Comparison of ENCODE assay signal across 24 cellular contexts in genomic region chr1:241447056-241447649, GRCh38.
A peak's percentile ranks its signal among the peaks of the same experiment; 100 is the strongest.
DNase-seq lines count a peak whose midpoint lies in the region; ATAC-seq, FAIRE-seq and TF ChIP-seq lines count a peak whose summit lies in the region.
"Had no signal": no experiment of that assay in that cellular context is flagged by ENCODE, and none has a peak within 500 bp of the region (broad histone marks: within the 10 kb centered on the region; RNA-seq: fewer than 3 reads in every experiment).

No MANE protein-coding gene starts in this region.

- H3K4me1 ChIP-seq in A673 (ENCODE audit: insufficient read depth, low read length, poor library complexity, severe bottlenecking) = no peaks in the 10 kb centered on the region
- no peaks in the 10 kb centered on the region for H3K4me1 ChIP-seq in K562 (replicated peaks in 1 of 2; ENCODE audit: control insufficient read depth in 2 of 2, insufficient read depth in 2 of 2, low read length in 2 of 2)
- H3K4me1 ChIP-seq: A549; BLaER1 treated with 17β-estradiol and CSF1 and Interleukin-3, amounts not matched to agents 10 nM and 100 nM had no signal

- no peaks in the 10 kb centered on the region for H3K9me1 ChIP-seq in K562 (ENCODE audit: control insufficient read depth, insufficient read depth, low read length)

- TF ChIP-seq CTCF in A673 (conservative IDR thresholded peaks at IDR 0.05; ENCODE audit: low read depth, low read length) = no peak
- TF ChIP-seq CTCF in K562 (IDR thresholded peaks at IDR 0.05 in 2 of 3, conservative IDR thresholded peaks at IDR 0.05 in 1 of 3; ENCODE audit: insufficient read depth in 2 of 3, low read depth in 1 of 3, low read length in 3 of 3) = no peak

- no peaks in the 10 kb centered on the region for H3K27me3 ChIP-seq in A673 (replicated peaks; ENCODE audit: insufficient read depth, low read depth, low read length, poor library complexity)
- no peaks in the 10 kb centered on the region; a peak in 1 of 5 replicates for H3K27me3 ChIP-seq in K562 (ENCODE audit: control insufficient read depth in 2 of 2, insufficient read depth in 2 of 2, low read length in 2 of 2)
- H3K27me3 ChIP-seq: BLaER1 treated with 17β-estradiol and CSF1 and Interleukin-3, amounts not matched to agents 10 nM and 100 nM had no signal

- no peaks in the 10 kb centered on the region; the same call in 1 of the 2 replicates for H4K20me1 ChIP-seq in K562 (replicated peaks; ENCODE audit: control insufficient read depth, insufficient read depth, low read length)
- H4K20me1 ChIP-seq: BLaER1 treated with 17β-estradiol and CSF1 and Interleukin-3, amounts not matched to agents 10 nM and 100 nM had no signal

- TF ChIP-seq EP300 in K562 (IDR thresholded peaks at IDR 0.05; ENCODE audit: low read length) = no peak

- CTCF ChIA-PET in A673 (lab: Charles Lee) (no interaction called here), K562 (lab: Yijun Ruan, JAX; ENCODE audit: low intra/inter-chr PET ratio) (no interaction called here)

- no peaks in the 10 kb centered on the region for H3K36me3 ChIP-seq in A673 (ENCODE audit: insufficient read depth, low read length, poor library complexity, severe bottlenecking)
- H3K36me3 ChIP-seq in K562 (ENCODE audit: control insufficient read depth, insufficient read depth, low read length) = no peaks in the 10 kb centered on the region
- H3K36me3 ChIP-seq: BLaER1 treated with 17β-estradiol and CSF1 and Interleukin-3, amounts not matched to agents 10 nM and 100 nM had no signal

- H2AFZ ChIP-seq in K562 (ENCODE audit: low read depth, low read length) = no peak overlapping the region

- ATAC-seq in HG03139 (IDR thresholded peaks at IDR 0.05; ENCODE audit: unreplicated experiment) (peak; percentile 60), K562 (no peak), GM18511 (IDR thresholded peaks at IDR 0.05; ENCODE audit: unreplicated experiment) (no peak), HG03175 (IDR thresholded peaks at IDR 0.05; ENCODE audit: unreplicated experiment) (no peak)
- ATAC-seq: A549 had no signal

- no peak for TF ChIP-seq RAD21 in K562 (CRISPR knock-in tag; conservative IDR thresholded peaks at IDR 0.05 in 1 of 2, IDR thresholded peaks at IDR 0.05 in 1 of 2)

- H3K4me3 ChIP-seq in A673 (ENCODE audit: low read depth, low read length, poor library complexity, severe bottlenecking) (no peak overlapping the region), K562 (no peak overlapping the region)
- H3K4me3 ChIP-seq: A549; BLaER1 treated with 17β-estradiol and CSF1 and Interleukin-3, amounts not matched to agents 10 nM and 100 nM had no signal

- DNase-seq in A673 (ENCODE audit: low spot score) (peak; percentile 8), NCI-H524 (lab: John Stamatoyannopoulos, UW) (peak; percentile 97), K562 (ENCODE audit: extremely low read depth in 1 of 4, low spot score in 3 of 4) (no peak), AML-193 (lab: John Stamatoyannopoulos, UW) (no peak), HuH-7 (ENCODE audit: low spot score) (no peak)
- DNase-seq: activated B cell treated with CpG ODN at 0.5 μM for 24 hours; activated CD4-positive, alpha-beta memory T cell treated with anti-CD3 and anti-CD28 coated beads for 36 hours; activated gamma-delta T cell treated with Interleukin-2 at 50 U/mL for 16 hours; Calu3; cortex of kidney; GF-D8; hippocampal formation; mammary epithelial cell; NCI-H1417 treated with DMSO at 0.1 percent for 48 hours; occipital lobe; retina; SK-N-SH had no signal

- H3K9me3 ChIP-seq in A673 (ENCODE audit: low read depth, low read length, poor library complexity, severe bottlenecking) (no peaks in the 10 kb centered on the region), K562 (replicated peaks; ENCODE audit: control insufficient read depth, insufficient read depth, low read depth, low read length) (no peaks in the 10 kb centered on the region)
- H3K9me3 ChIP-seq: A549, SK-N-SH had no signal

- BruUV-seq in A673 (replicated peaks; lab: Mats Ljungman, UMichigan) = no TSS peak
- BruUV-seq in K562 (replicated peaks; lab: Mats Ljungman, UMichigan) = no TSS peak

- POLR2A ChIA-PET in A673 (lab: Charles Lee; ENCODE audit: low non-redundant PET) (no interaction called here), K562 (lab: Yijun Ruan, JAX) (interaction anchor here (1.0 to 1.4 kb wide), 2 partner anchors 17 to 38 kb away, joined by 3 to 4 read pairs; no protein-coding TSS in a partner anchor)

- no peak overlapping the region for H3K27ac ChIP-seq in A673 (ENCODE audit: low read depth, low read length, poor library complexity, severe bottlenecking)
- H3K27ac ChIP-seq in K562 (ENCODE audit: extremely low read depth, low read depth, low read length) = no peak overlapping the region
- H3K27ac ChIP-seq: A549; BLaER1 treated with 17β-estradiol and CSF1 and Interleukin-3, amounts not matched to agents 10 nM and 100 nM had no signal

- 0% methylated on average over 2 of the region's 2 CpGs for WGBS in K562 (ENCODE audit: insufficient coverage, low coverage, missing lambda C conversion rate)

- FAIRE-seq in K562 (lab: Jason Lieb, UNC) = no peak
- FAIRE-seq: A549, H54, keratinocyte had no signal

- intact Hi-C loops in A673 (cut with micrococcal nuclease; ENCODE audit: unreplicated experiment) (no loop called here), K562 (cut with micrococcal nuclease) (no loop called here)

- in situ Hi-C loops in K562 (cut with MboI) = no loop called here

- TF ChIP-seq POLR2A in K562 (conservative IDR thresholded peaks at IDR 0.05) = no peak

- no peak overlapping the region for H3K4me2 ChIP-seq in K562 (ENCODE audit: insufficient read depth, low read length)
- H3K4me2 ChIP-seq: A549; BLaER1 treated with 17β-estradiol and CSF1 and Interleukin-3, amounts not matched to agents 10 nM and 100 nM; SK-N-SH had no signal

- H3K79me2 ChIP-seq in K562 (ENCODE audit: control insufficient read depth, insufficient read depth, low read length) = no peaks in the 10 kb centered on the region

- no peak overlapping the region for H3K9ac ChIP-seq in K562 (ENCODE audit: insufficient read depth in 1 of 2, low read depth in 2 of 2, low read length in 2 of 2)
- H3K9ac ChIP-seq: BLaER1 treated with 17β-estradiol and CSF1 and Interleukin-3, amounts not matched to agents 10 nM and 100 nM; SK-N-SH had no signal

TF ChIP-seq in K562, 482 proteins besides CTCF, POLR2A, EP300 and RAD21:
- TF ChIP-seq BHLHE40 (IDR thresholded peaks at IDR 0.05; ENCODE audit: low read length) (0 out of 2 replicates have a peak, but pooled peaks have one; percentile 9), U2AF2 (optimal IDR thresholded peaks at IDR 0.05; ENCODE audit: low read depth, low read length) (no peak)

Comparison
In these comparisons a context has a peak if more than half of its experiments do, and no peak if none do; other contexts are left out.
1. DNase-seq: peak in A673 (single experiment) and NCI-H524 (2 of 2); none in K562 (0 of 4), AML-193 (0 of 2) and HuH-7 (single experiment).